In the genomic region with DNA sequence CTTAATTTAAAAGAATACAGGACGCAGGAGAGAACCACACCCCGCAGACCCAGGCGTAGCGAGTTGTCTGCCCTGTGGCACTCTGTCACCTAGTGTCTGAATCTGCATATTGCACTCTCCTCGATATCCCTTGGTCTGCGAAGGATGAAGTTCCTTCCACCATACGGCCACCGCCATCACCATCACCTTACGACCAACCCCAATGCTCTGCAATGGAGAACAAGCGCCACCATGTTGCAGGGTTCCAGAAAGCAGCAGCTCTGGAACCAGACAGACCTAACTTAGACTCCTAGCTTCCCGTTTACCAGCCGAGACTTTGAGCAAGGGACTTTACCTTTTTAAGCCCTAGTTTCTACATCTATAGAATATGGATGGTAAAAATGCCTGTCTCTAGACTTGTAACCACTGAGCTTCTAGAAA, we compare ENCODE assay signal across 8 cellular contexts.
A peak's percentile ranks its signal among the peaks of the same experiment; 100 is the strongest.
DNase-seq lines count a peak whose midpoint lies in the region; ATAC-seq and TF ChIP-seq lines count a peak whose summit lies in the region.

No MANE protein-coding gene starts in this region.

- H3K4me3 ChIP-seq in fibroblast of villous mesenchyme (ENCODE audit: low read depth, low read length), result no peak overlapping the region

- DNase-seq in Right ventricle myocardium inferior (ENCODE audit: missing footprints), result no peak
- DNase-seq in cardiac septum (ENCODE audit: low spot score), result no peak
- DNase-seq in NCI-H2227 treated with DMSO at 0.1 percent for 48 hours (lab: John Stamatoyannopoulos, UW), result peak; percentile 80
- peak; percentile 15 for DNase-seq in activated CD4-positive, alpha-beta T cell treated with anti-CD3 and anti-CD28 coated beads, Interleukin-2, amount 50 U/mL, for 1 hour
- DNase-seq in fibroblast of villous mesenchyme (ENCODE audit: low read depth), result peak; percentile 77
- DNase-seq in omental fat pad (ENCODE audit: low spot score), result no peak

- ATAC-seq in Right ventricle myocardium inferior (peak; percentile 95), HG02852 (IDR thresholded peaks at IDR 0.05; ENCODE audit: unreplicated experiment) (peak; percentile 93), omental fat pad (ENCODE audit: low FRiP score) (peak; percentile 85), GM19395 (IDR thresholded peaks at IDR 0.05; ENCODE audit: unreplicated experiment) (no peak)

- intact Hi-C loops in Right ventricle myocardium inferior (cut with DNase I), result loop anchor here (1.0 to 10.0 kb wide), 4 partner anchors 151 to 357 kb away; no protein-coding TSS in a partner anchor
- intact Hi-C loops in cardiac septum (cut with DNase I), result loop anchor here (5.0 kb wide), 2 partner anchors 357 to 377 kb away; no protein-coding TSS in a partner anchor

- TF ChIP-seq CTCF in fibroblast of villous mesenchyme (IDR thresholded peaks at IDR 0.05; ENCODE audit: insufficient read depth, low read depth, low read length) (peak; percentile 93), omental fat pad (IDR thresholded peaks at IDR 0.05) (peak in 2 of 3 donors; percentile 26 to 58)

Comparison
In these comparisons a context has a peak if more than half of its experiments do, and no peak if none do; other contexts are left out.
1. DNase-seq: peak in NCI-H2227 treated with DMSO at 0.1 percent for 48 hours (single experiment), activated CD4-positive, alpha-beta T cell treated with anti-CD3 and anti-CD28 coated beads, Interleukin-2, amount 50 U/mL, for 1 hour (single experiment) and fibroblast of villous mesenchyme (single experiment); none in Right ventricle myocardium inferior (single experiment), cardiac septum (single experiment) and omental fat pad (single experiment).